ENCODE assay signal across 14 cellular contexts in the genomic region with DNA sequence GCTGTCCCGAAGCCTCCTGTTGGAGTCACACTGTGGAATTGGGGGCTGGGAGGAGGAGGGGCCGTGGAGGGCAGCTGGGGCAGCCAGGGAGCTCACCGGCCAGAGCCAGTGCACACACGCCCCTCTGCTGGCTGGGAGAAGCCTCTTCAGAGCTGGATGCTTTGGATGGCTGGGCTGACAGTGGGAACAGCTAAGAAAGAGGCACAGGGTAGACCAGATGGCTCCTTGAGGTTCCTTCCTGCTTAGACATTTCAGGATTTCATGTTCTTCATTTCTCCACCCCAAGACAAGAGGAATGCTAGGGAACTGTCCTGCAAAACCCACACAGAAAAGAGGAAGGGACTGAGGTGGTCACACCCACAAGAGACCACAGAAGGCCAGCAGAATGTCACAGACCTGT.
DNase-seq lines count a peak whose midpoint lies in the region; ATAC-seq and TF ChIP-seq lines count a peak whose summit lies in the region.
"Had no signal": no experiment of that assay in that cellular context is flagged by ENCODE, and none has a peak within 500 bp of the region (broad histone marks: within the 10 kb centered on the region; RNA-seq: fewer than 3 reads in every experiment).

No MANE protein-coding gene starts in this region.

- no TSS peak for BruUV-seq in HCT116 (replicated peaks; lab: Mats Ljungman, UMichigan)

- peak; percentile 61; the same call in 1 of the 2 replicates for ATAC-seq in HCT116
- ATAC-seq: activated CD4-positive, CD25-positive, alpha-beta regulatory T cell treated with anti-CD3 and anti-CD28 coated beads, Interleukin-2, amount 50 U/mL, for 24 hours; activated T-cell treated with anti-CD3 and anti-CD28 coated beads, Interleukin-2, amount 50 U/mL, for 4 hours; GM12878 had no signal

- H2AFZ ChIP-seq in HCT116 (ENCODE audit: low read depth, low read length, poor library complexity, severe bottlenecking): no peak overlapping the region

- TF ChIP-seq CTCF in BE2C (IDR thresholded peaks at IDR 0.05; ENCODE audit: low read depth, low read length) (peak; percentile 24), HCT116 (IDR thresholded peaks at IDR 0.05 in 2 of 3, conservative IDR thresholded peaks at IDR 0.05 in 1 of 3; ENCODE audit: borderline replicate concordance in 1 of 3, insufficient read depth in 1 of 3, low read depth in 2 of 3, low read length in 2 of 3) (no peak), choroid plexus epithelial cell (conservative IDR thresholded peaks at IDR 0.05; ENCODE audit: low read depth, low read length) (peak; percentile 30), tibial artery (IDR thresholded peaks at IDR 0.05) (no peak)

- no peaks in the 10 kb centered on the region for H4K20me1 ChIP-seq in HCT116 (ENCODE audit: insufficient read depth)

- CTCF ChIA-PET in HCT116 (lab: Charles Lee): interaction anchor here (1.5 kb wide), 1 partner anchor 292 kb away, joined by 4 read pairs; no protein-coding TSS in a partner anchor

- H3K27ac ChIP-seq in HCT116 (ENCODE audit: low read depth, low read length): no peak overlapping the region
- H3K27ac ChIP-seq in tibial artery: no peak overlapping the region
- H3K27ac ChIP-seq: SJSA1, testis had no signal

- TF ChIP-seq RAD21 in HCT116 (IDR thresholded peaks at IDR 0.05; ENCODE audit: low read depth): peak; percentile 29

- H3K4me1 ChIP-seq in BE2C (peaks cover 3% of the 10 kb centered on the region; the same call in 1 of the 2 replicates), HCT116 (ENCODE audit: control insufficient read depth in 1 of 2, insufficient read depth in 2 of 2, low read length in 2 of 2) (no peaks in the 10 kb centered on the region), tibial artery (no peaks in the 10 kb centered on the region)
- H3K4me1 ChIP-seq: SJSA1, testis had no signal

- RAD21 ChIA-PET in HCT116 (lab: Charles Lee; ENCODE audit: low non-redundant PET in 1 of 2, low total read pairs in 2 of 2, uncharacterized antibody in 2 of 2, unreplicated experiment in 2 of 2): no interaction called here

- DNase-seq in BE2C (peak; percentile 44), HCT116 (ENCODE audit: low read depth, low spot score) (peak; percentile 3), choroid plexus epithelial cell (ENCODE audit: low read depth) (peak; percentile 22), left kidney (ENCODE audit: low read depth, low spot score) (peak; percentile 75), tibial artery (no peak), GM19238 (ENCODE audit: insufficient read length, low spot score) (no peak), T-helper 2 cell (no peak)
- DNase-seq: activated T-cell treated with anti-CD3 and anti-CD28 coated beads, Interleukin-2, amount 50 U/mL, for 4 hours; effector CD8-positive, alpha-beta T cell; NK-92 treated with Interleukin-12 subunit alpha and Interleukin-12 subunit beta, amount 100 ng/mL, for 24 hours; testis had no signal

- H3K9ac ChIP-seq in HCT116 (ENCODE audit: low read length): no peak overlapping the region

- POLR2A ChIA-PET in HCT116 (lab: Charles Lee): no interaction called here

- no peaks in the 10 kb centered on the region for H3K79me2 ChIP-seq in HCT116 (ENCODE audit: insufficient read depth, low read length)

- TF ChIP-seq POLR2A in HCT116 (IDR thresholded peaks at IDR 0.05; ENCODE audit: borderline replicate concordance, extremely low read depth, insufficient read depth, insufficient read length): no peak

- H3K36me3 ChIP-seq in BE2C (no peaks in the 10 kb centered on the region), HCT116 (ENCODE audit: control insufficient read depth in 1 of 2, insufficient read depth in 2 of 2, low read length in 2 of 2) (no peaks in the 10 kb centered on the region), tibial artery (no peaks in the 10 kb centered on the region)
- H3K36me3 ChIP-seq: SJSA1 had no signal

- no peaks in the 10 kb centered on the region for H3K27me3 ChIP-seq in BE2C
- peaks cover 10% of the 10 kb centered on the region; the same call in 1 of the 2 replicates for H3K27me3 ChIP-seq in HCT116 (ENCODE audit: insufficient read depth, low read length)
- H3K27me3 ChIP-seq in tibial artery: peaks cover 0 to 43% of the 10 kb centered on the region in 2 donors
- H3K27me3 ChIP-seq: SJSA1, testis had no signal

- intact Hi-C loops in HCT116 (cut with micrococcal nuclease) (no loop called here), tibial artery (cut with DNase I; ENCODE audit: low total_unique reads) (no loop called here)

- no peak overlapping the region for H3K4me2 ChIP-seq in HCT116 (ENCODE audit: low read length)

- H3K9me2 ChIP-seq in HCT116 (ENCODE audit: insufficient read depth): no peaks in the 10 kb centered on the region

- H3K9me3 ChIP-seq in BE2C (no peaks in the 10 kb centered on the region), HCT116 (ENCODE audit: control insufficient read depth in 1 of 2, insufficient read depth in 1 of 2, low read depth in 1 of 2, low read length in 2 of 2) (no peaks in the 10 kb centered on the region), tibial artery (no peaks in the 10 kb centered on the region)
- H3K9me3 ChIP-seq: SJSA1, testis had no signal

- no peak overlapping the region for H3K4me3 ChIP-seq in BE2C (ENCODE audit: low read depth, low read length)
- H3K4me3 ChIP-seq in HCT116 (replicated peaks in 1 of 2; ENCODE audit: low read depth in 1 of 2, low read length in 2 of 2): no peak overlapping the region
- H3K4me3 ChIP-seq in choroid plexus epithelial cell (ENCODE audit: low read depth, low read length): no peak overlapping the region
- H3K4me3 ChIP-seq in tibial artery: no peak overlapping the region
- H3K4me3 ChIP-seq: GM12878, SJSA1, testis had no signal

TF ChIP-seq in HCT116, 20 proteins besides CTCF, POLR2A, EP300 and RAD21 (continues in another document):
- TF ChIP-seq, protein P1, sequence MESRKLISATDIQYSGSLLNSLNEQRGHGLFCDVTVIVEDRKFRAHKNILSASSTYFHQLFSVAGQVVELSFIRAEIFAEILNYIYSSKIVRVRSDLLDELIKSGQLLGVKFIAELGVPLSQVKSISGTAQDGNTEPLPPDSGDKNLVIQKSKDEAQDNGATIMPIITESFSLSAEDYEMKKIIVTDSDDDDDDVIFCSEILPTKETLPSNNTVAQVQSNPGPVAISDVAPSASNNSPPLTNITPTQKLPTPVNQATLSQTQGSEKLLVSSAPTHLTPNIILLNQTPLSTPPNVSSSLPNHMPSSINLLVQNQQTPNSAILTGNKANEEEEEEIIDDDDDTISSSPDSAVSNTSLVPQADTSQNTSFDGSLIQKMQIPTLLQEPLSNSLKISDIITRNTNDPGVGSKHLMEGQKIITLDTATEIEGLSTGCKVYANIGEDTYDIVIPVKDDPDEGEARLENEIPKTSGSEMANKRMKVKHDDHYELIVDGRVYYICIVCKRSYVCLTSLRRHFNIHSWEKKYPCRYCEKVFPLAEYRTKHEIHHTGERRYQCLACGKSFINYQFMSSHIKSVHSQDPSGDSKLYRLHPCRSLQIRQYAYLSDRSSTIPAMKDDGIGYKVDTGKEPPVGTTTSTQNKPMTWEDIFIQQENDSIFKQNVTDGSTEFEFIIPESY (IDR thresholded peaks at IDR 0.05; ENCODE audit: extremely low read depth, insufficient replicate concordance, low read length): no peak
- TF ChIP-seq ELF1 (IDR thresholded peaks at IDR 0.05; ENCODE audit: borderline replicate concordance, low read depth) (no peak), EZH2phosphoT487 (IDR thresholded peaks at IDR 0.05; ENCODE audit: borderline replicate concordance) (no peak), CBX3 (IDR thresholded peaks at IDR 0.05; ENCODE audit: low read depth) (no peak), EGR1 (IDR thresholded peaks at IDR 0.05; ENCODE audit: low read depth) (no peak), YY1 (IDR thresholded peaks at IDR 0.05; ENCODE audit: extremely low read depth, insufficient replicate concordance, low read depth, low read length) (no peak), ZNF274 (IDR thresholded peaks at IDR 0.05; ENCODE audit: low read depth, low read length) (no peak), SRF (IDR thresholded peaks at IDR 0.05; ENCODE audit: low read depth) (no peak), ZFX (IDR thresholded peaks at IDR 0.05) (no peak), SIN3A (IDR thresholded peaks at IDR 0.05; ENCODE audit: low read depth) (no peak), CEBPB (IDR thresholded peaks at IDR 0.05; ENCODE audit: low read depth) (no peak), FOSL1 (IDR thresholded peaks at IDR 0.05; ENCODE audit: low read depth) (no peak), JUND (IDR thresholded peaks at IDR 0.05) (no peak)
- TF ChIP-seq, protein P2, sequence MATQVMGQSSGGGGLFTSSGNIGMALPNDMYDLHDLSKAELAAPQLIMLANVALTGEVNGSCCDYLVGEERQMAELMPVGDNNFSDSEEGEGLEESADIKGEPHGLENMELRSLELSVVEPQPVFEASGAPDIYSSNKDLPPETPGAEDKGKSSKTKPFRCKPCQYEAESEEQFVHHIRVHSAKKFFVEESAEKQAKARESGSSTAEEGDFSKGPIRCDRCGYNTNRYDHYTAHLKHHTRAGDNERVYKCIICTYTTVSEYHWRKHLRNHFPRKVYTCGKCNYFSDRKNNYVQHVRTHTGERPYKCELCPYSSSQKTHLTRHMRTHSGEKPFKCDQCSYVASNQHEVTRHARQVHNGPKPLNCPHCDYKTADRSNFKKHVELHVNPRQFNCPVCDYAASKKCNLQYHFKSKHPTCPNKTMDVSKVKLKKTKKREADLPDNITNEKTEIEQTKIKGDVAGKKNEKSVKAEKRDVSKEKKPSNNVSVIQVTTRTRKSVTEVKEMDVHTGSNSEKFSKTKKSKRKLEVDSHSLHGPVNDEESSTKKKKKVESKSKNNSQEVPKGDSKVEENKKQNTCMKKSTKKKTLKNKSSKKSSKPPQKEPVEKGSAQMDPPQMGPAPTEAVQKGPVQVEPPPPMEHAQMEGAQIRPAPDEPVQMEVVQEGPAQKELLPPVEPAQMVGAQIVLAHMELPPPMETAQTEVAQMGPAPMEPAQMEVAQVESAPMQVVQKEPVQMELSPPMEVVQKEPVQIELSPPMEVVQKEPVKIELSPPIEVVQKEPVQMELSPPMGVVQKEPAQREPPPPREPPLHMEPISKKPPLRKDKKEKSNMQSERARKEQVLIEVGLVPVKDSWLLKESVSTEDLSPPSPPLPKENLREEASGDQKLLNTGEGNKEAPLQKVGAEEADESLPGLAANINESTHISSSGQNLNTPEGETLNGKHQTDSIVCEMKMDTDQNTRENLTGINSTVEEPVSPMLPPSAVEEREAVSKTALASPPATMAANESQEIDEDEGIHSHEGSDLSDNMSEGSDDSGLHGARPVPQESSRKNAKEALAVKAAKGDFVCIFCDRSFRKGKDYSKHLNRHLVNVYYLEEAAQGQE (IDR thresholded peaks at IDR 0.05; ENCODE audit: low read depth): no peak
- TF ChIP-seq, protein P3, sequence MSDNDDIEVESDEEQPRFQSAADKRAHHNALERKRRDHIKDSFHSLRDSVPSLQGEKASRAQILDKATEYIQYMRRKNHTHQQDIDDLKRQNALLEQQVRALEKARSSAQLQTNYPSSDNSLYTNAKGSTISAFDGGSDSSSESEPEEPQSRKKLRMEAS (IDR thresholded peaks at IDR 0.05): no peak
- TF ChIP-seq, protein P4, sequence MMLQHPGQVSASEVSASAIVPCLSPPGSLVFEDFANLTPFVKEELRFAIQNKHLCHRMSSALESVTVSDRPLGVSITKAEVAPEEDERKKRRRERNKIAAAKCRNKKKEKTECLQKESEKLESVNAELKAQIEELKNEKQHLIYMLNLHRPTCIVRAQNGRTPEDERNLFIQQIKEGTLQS (IDR thresholded peaks at IDR 0.05): no peak

Comparison
In these comparisons a context has a peak if more than half of its experiments do, and no peak if none do; other contexts are left out.
1. DNase-seq: peak in BE2C (single experiment), HCT116 (single experiment), choroid plexus epithelial cell (single experiment) and left kidney (single experiment); none in tibial artery (0 of 2), GM19238 (single experiment) and T-helper 2 cell (0 of 5).
2. CTCF ChIP-seq: peak in BE2C (single experiment) and choroid plexus epithelial cell (single experiment); none in HCT116 (0 of 3) and tibial artery (0 of 2).